19 cellular contexts compared by ENCODE assay signal in genomic region chr11:112722876-112723275, GRCh38.
"Had no signal": no experiment of that assay in that cellular context is flagged by ENCODE, and none has a peak within 500 bp of the region (broad histone marks: within the 10 kb centered on the region; RNA-seq: fewer than 3 reads in every experiment).

No MANE protein-coding gene starts in this region.

- H3K9ac ChIP-seq: SK-N-SH had no signal

- FAIRE-seq: RCC 7860 had no signal

- DNase-seq: KBM-7, MV-4-11, NCI-H1048, NCI-H1105 treated with DMSO at 0.1 percent for 48 hours, NCI-H1417 treated with DMSO at 0.1 percent for 48 hours, NCI-H1694 treated with DMSO at 0.1 percent for 48 hours, NCI-H2029, NCI-H2081 treated with DMSO at 0.1 percent for 48 hours, NCI-H2171, NCI-H226, NCI-H446, NCI-H510A, NCI-H524 treated with DMSO at 0.1 percent for 48 hours, NCI-H69, NCI-H774, RPMI8226, SHP77, SK-N-SH had no signal

- H3K9me3 ChIP-seq: SK-N-SH had no signal

- H3K4me2 ChIP-seq: SK-N-SH had no signal
